In genomic region chr12:66048218-66048842, GRCh38 we compare ENCODE assay signal across 20 cellular contexts.
DNase-seq lines count a peak whose midpoint lies in the region; ATAC-seq, FAIRE-seq and TF ChIP-seq lines count a peak whose summit lies in the region.
"Had no signal": no experiment of that assay in that cellular context is flagged by ENCODE, and none has a peak within 500 bp of the region (broad histone marks: within the 10 kb centered on the region; RNA-seq: fewer than 3 reads in every experiment).

No MANE protein-coding gene starts in this region.

- H2AFZ ChIP-seq in H1 (ENCODE audit: low read length) = peak overlapping the region; percentile 52; the same call in 1 of the 2 replicates

- no peak overlapping the region for H4K5ac ChIP-seq in H1 (ENCODE audit: insufficient read length, low read depth, low read length)

- H3K14ac ChIP-seq in H1 (ENCODE audit: insufficient read length) = no peak overlapping the region

- H3K79me1 ChIP-seq in H1 (ENCODE audit: low read depth, low read length) = no peaks in the 10 kb centered on the region

- no peak overlapping the region for H3K56ac ChIP-seq in H1 (replicated peaks; ENCODE audit: insufficient read length, low read depth, low read length)

- H2BK12ac ChIP-seq in H1 (ENCODE audit: low read depth, low read length) = no peak overlapping the region

- CTCF ChIA-PET in H1 (lab: Charles Lee; ENCODE audit: partially characterized antibody) = no interaction called here

- no peak overlapping the region for H2AK5ac ChIP-seq in H1 (ENCODE audit: low read depth, low read length)

- H3K4ac ChIP-seq in H1 (replicated peaks; ENCODE audit: insufficient read length, low read depth, low read length) = no peak overlapping the region

- no peaks in the 10 kb centered on the region for H3K36me3 Mint-ChIP-seq in activated naive CD8-positive, alpha-beta T cell treated with anti-CD3 and anti-CD28 coated beads for 36 hours
- no peaks in the 10 kb centered on the region for H3K36me3 Mint-ChIP-seq in activated naive CD8-positive, alpha-beta T cell treated with anti-CD3 and anti-CD28 coated beads, Interleukin-2, amount 50 U/mL, for 24 hours (ENCODE audit: low read depth)
- H3K36me3 Mint-ChIP-seq: CD4-positive, CD25-positive, alpha-beta regulatory T cell had no signal

- no peak for TF ChIP-seq CTCF in H1 (IDR thresholded peaks at IDR 0.05; ENCODE audit: control extremely low read depth in 1 of 3, insufficient read depth in 1 of 3, low read depth in 1 of 3, low read length in 3 of 3)

- peaks cover 10% of the 10 kb centered on the region for H3K4me1 Mint-ChIP-seq in activated naive CD8-positive, alpha-beta T cell treated with anti-CD3 and anti-CD28 coated beads for 36 hours
- H3K4me1 Mint-ChIP-seq in activated naive CD8-positive, alpha-beta T cell treated with anti-CD3 and anti-CD28 coated beads, Interleukin-2, amount 50 U/mL, for 24 hours = peaks cover 4% of the 10 kb centered on the region
- H3K4me1 Mint-ChIP-seq: CD4-positive, CD25-positive, alpha-beta regulatory T cell had no signal

- H3K9ac ChIP-seq in H1 (replicated peaks in 1 of 4; ENCODE audit: extremely low read depth in 1 of 4, low read depth in 3 of 4, low read length in 3 of 4) = no peak overlapping the region

- H2BK20ac ChIP-seq in H1 (ENCODE audit: low read length) = no peak overlapping the region

- H3K27ac Mint-ChIP-seq in activated naive CD8-positive, alpha-beta T cell treated with anti-CD3 and anti-CD28 coated beads for 36 hours = peak overlapping the region; percentile 75
- H3K27ac Mint-ChIP-seq in activated naive CD8-positive, alpha-beta T cell treated with anti-CD3 and anti-CD28 coated beads, Interleukin-2, amount 50 U/mL, for 24 hours = no peak overlapping the region
- H3K27ac Mint-ChIP-seq: CD4-positive, CD25-positive, alpha-beta regulatory T cell; H9 had no signal

- H3K4me1 ChIP-seq in H1 (replicated peaks in 1 of 4; ENCODE audit: control insufficient read depth in 3 of 4, insufficient read depth in 4 of 4, low read length in 3 of 4) (no peaks in the 10 kb centered on the region), small intestine (ENCODE audit: control insufficient read depth in 2 of 2, insufficient read depth in 1 of 2, low read depth in 1 of 2, low read length in 1 of 2) (no peaks in the 10 kb centered on the region)

- no peaks in the 10 kb centered on the region for H3K9me3 Mint-ChIP-seq in activated naive CD8-positive, alpha-beta T cell treated with anti-CD3 and anti-CD28 coated beads for 36 hours
- no peaks in the 10 kb centered on the region for H3K9me3 Mint-ChIP-seq in activated naive CD8-positive, alpha-beta T cell treated with anti-CD3 and anti-CD28 coated beads, Interleukin-2, amount 50 U/mL, for 24 hours
- H3K9me3 Mint-ChIP-seq: H9 had no signal

- H2BK15ac ChIP-seq in H1 (ENCODE audit: low read length) = no peak overlapping the region

- no peak overlapping the region for H4K91ac ChIP-seq in H1 (replicated peaks; ENCODE audit: insufficient read length, low read length)

- 88% methylated on average over 8 of the region's 8 CpGs; no CpG with 5 or more reads in 1 of the 2 experiments for WGBS in H1 (ENCODE audit: extremely low coverage in 1 of 2, insufficient coverage in 1 of 2, insufficient read length in 1 of 2, insufficient replicate concordance in 2 of 2, low coverage in 1 of 2, low lambda C conversion rate in 2 of 2, missing lambda C conversion rate in 1 of 2), 2 experiments
- 22 to 53% (median 33%) methylated on average over 8 of the region's 8 CpGs for WGBS in small intestine, 3 donors

- no peak overlapping the region for H2BK5ac ChIP-seq in H1 (ENCODE audit: low read depth, low read length)

- H2BK120ac ChIP-seq in H1 (replicated peaks; ENCODE audit: low read depth, low read length) = no peak overlapping the region

- H3K36me3 ChIP-seq in H1 (ENCODE audit: control insufficient read depth in 2 of 4, insufficient read depth in 4 of 4, low read length in 3 of 4) (no peaks in the 10 kb centered on the region), small intestine (ENCODE audit: control insufficient read depth in 2 of 2, insufficient read depth in 2 of 2, low read length in 2 of 2) (no peaks in the 10 kb centered on the region)
- H3K36me3 ChIP-seq: SJCRH30 had no signal

- POLR2A ChIA-PET in H1 (lab: Charles Lee; ENCODE audit: partially characterized antibody) = no interaction called here

- H3K27ac ChIP-seq in H1 (ENCODE audit: low read depth, low read length) (no peak overlapping the region), small intestine (ENCODE audit: low read depth in 1 of 2, low read length in 1 of 2) (no peak overlapping the region)
- H3K27ac ChIP-seq: RWPE1, SJCRH30 had no signal

- H3K4me3 ChIP-seq in H1 (ENCODE audit: extremely low read depth in 1 of 4, insufficient read depth in 2 of 4, low read depth in 3 of 4, low read length in 4 of 4) (no peak overlapping the region), small intestine (ENCODE audit: low read depth in 1 of 2, low read length in 2 of 2) (no peak overlapping the region)
- H3K4me3 ChIP-seq: SJCRH30 had no signal

- no peak overlapping the region for H4K8ac ChIP-seq in H1 (ENCODE audit: extremely low read depth, insufficient read depth, low read length)

- TF ChIP-seq EP300 in H1 (IDR thresholded peaks at IDR 0.05; ENCODE audit: borderline replicate concordance in 1 of 2, low read depth in 2 of 2, low read length in 2 of 2) = no peak

- no peaks in the 10 kb centered on the region for H3K27me3 ChIP-seq in H1 (replicated peaks in 1 of 4; ENCODE audit: control insufficient read depth in 3 of 4, extremely low read depth in 1 of 4, insufficient read depth in 3 of 4, low read length in 3 of 4)
- no peaks in the 10 kb centered on the region for H3K27me3 ChIP-seq in small intestine (ENCODE audit: control insufficient read depth in 2 of 2, insufficient read depth in 2 of 2, low read length in 2 of 2)
- H3K27me3 ChIP-seq: SJCRH30 had no signal

- no peaks in the 10 kb centered on the region for H4K20me1 ChIP-seq in H1 (replicated peaks in 1 of 2; ENCODE audit: control insufficient read depth in 1 of 2, insufficient read depth in 2 of 2, low read length in 2 of 2)

- H3K4me2 ChIP-seq in H1 (ENCODE audit: insufficient read depth in 1 of 2, low read depth in 2 of 2, low read length in 2 of 2) = no peak overlapping the region

- DNase-seq in activated naive CD8-positive, alpha-beta T cell treated with anti-CD3 and anti-CD28 coated beads for 36 hours = no peak
- no peak for DNase-seq in activated naive CD8-positive, alpha-beta T cell treated with anti-CD3 and anti-CD28 coated beads, Interleukin-2, amount 50 U/mL, for 24 hours
- peak; percentile 5 for DNase-seq in NCI-H748 treated with DMSO at 0.1 percent for 48 hours (lab: John Stamatoyannopoulos, UW)
- DNase-seq in H1 (ENCODE audit: low read depth in 1 of 2, low spot score in 2 of 2) = no peak
- peak; percentile 57 for DNase-seq in small intestine
- no peak for DNase-seq in iPS-NIHi11 (ENCODE audit: low spot score)
- no peak for DNase-seq in OCI-M1 (lab: John Stamatoyannopoulos, UW)
- DNase-seq in NAMALWA (ENCODE audit: low spot score) = no peak
- DNase-seq: 8988T; Calu3; CD4-positive, CD25-positive, alpha-beta regulatory T cell; DND-41; H9; Kasumi-1; NCI-H1417 treated with DMSO at 0.1 percent for 48 hours; NCI-H2029; NCI-H2171 treated with DMSO at 0.1 percent for 48 hours; NCI-H510A; SJCRH30 had no signal

- ATAC-seq in activated naive CD8-positive, alpha-beta T cell treated with anti-CD3 and anti-CD28 coated beads, Interleukin-2, amount 50 U/mL, for 24 hours = no peak

- no peak overlapping the region for H3K4me3 Mint-ChIP-seq in activated naive CD8-positive, alpha-beta T cell treated with anti-CD3 and anti-CD28 coated beads for 36 hours
- no peak overlapping the region for H3K4me3 Mint-ChIP-seq in activated naive CD8-positive, alpha-beta T cell treated with anti-CD3 and anti-CD28 coated beads, Interleukin-2, amount 50 U/mL, for 24 hours
- H3K4me3 Mint-ChIP-seq: CD4-positive, CD25-positive, alpha-beta regulatory T cell; H9 had no signal

- no peaks in the 10 kb centered on the region for H3K79me2 ChIP-seq in H1 (ENCODE audit: control insufficient read depth in 1 of 2, insufficient read depth in 2 of 2, low read length in 2 of 2)

- FAIRE-seq in H1 (lab: Jason Lieb, UNC) = no peak
- no peak for FAIRE-seq in small intestine (lab: Jason Lieb, UNC)

- no peak overlapping the region for H3K18ac ChIP-seq in H1 (ENCODE audit: extremely low read depth, low read length)

- H3K9me3 ChIP-seq in H1 (ENCODE audit: insufficient read depth in 2 of 2, low read depth in 1 of 2, low read length in 1 of 2) (no peaks in the 10 kb centered on the region), small intestine (ENCODE audit: control insufficient read depth, low read depth) (no peaks in the 10 kb centered on the region)
- H3K9me3 ChIP-seq: SJCRH30 had no signal

- no peaks in the 10 kb centered on the region for H3K23me2 ChIP-seq in H1 (ENCODE audit: low read depth, low read length)

- no peak for TF ChIP-seq POLR2A in H1 (IDR thresholded peaks at IDR 0.05; ENCODE audit: control extremely low read depth in 1 of 2, low read depth in 2 of 2, low read length in 2 of 2)

- H3K27me3 Mint-ChIP-seq in activated naive CD8-positive, alpha-beta T cell treated with anti-CD3 and anti-CD28 coated beads for 36 hours = peaks cover 18% of the 10 kb centered on the region
- H3K27me3 Mint-ChIP-seq in activated naive CD8-positive, alpha-beta T cell treated with anti-CD3 and anti-CD28 coated beads, Interleukin-2, amount 50 U/mL, for 24 hours = peaks cover 9% of the 10 kb centered on the region

- TF ChIP-seq RAD21 in H1 (IDR thresholded peaks at IDR 0.05 in 1 of 2, conservative IDR thresholded peaks at IDR 0.05 in 1 of 2; ENCODE audit: low read depth in 2 of 2, low read length in 2 of 2) = no peak

- no peak overlapping the region for H3K23ac ChIP-seq in H1 (ENCODE audit: insufficient read length)

TF ChIP-seq in H1, 55 proteins besides CTCF, POLR2A, EP300 and RAD21:
- TF ChIP-seq NANOG (IDR thresholded peaks at IDR 0.05; ENCODE audit: insufficient read depth, low read depth, low read length, poor library complexity, severe bottlenecking) = no peak
- no peak for TF ChIP-seq SRF (IDR thresholded peaks at IDR 0.05; ENCODE audit: low read depth, low read length)
- no peak for TF ChIP-seq BRCA1 (IDR thresholded peaks at IDR 0.05; ENCODE audit: low read depth, low read length)
- TF ChIP-seq KDM5A (IDR thresholded peaks at IDR 0.05; ENCODE audit: low read length) = no peak
- TF ChIP-seq CREB1 (IDR thresholded peaks at IDR 0.05) = no peak
- TF ChIP-seq EZH2 (IDR thresholded peaks at IDR 0.05; ENCODE audit: low read depth, low read length, severe bottlenecking) = no peak
- no peak for TF ChIP-seq SIRT6 (IDR thresholded peaks at IDR 0.05; ENCODE audit: low read length)
- no peak for TF ChIP-seq TAF7 (optimal IDR thresholded peaks at IDR 0.05; ENCODE audit: borderline replicate concordance, low read depth, low read length)
- TF ChIP-seq TAF1 (IDR thresholded peaks at IDR 0.05; ENCODE audit: low read depth, low read length) = no peak

Comparison
In these comparisons a context has a peak if more than half of its experiments do, and no peak if none do; other contexts are left out.
1. DNase-seq: peak in NCI-H748 treated with DMSO at 0.1 percent for 48 hours (single experiment) and small intestine (single experiment); none in activated naive CD8-positive, alpha-beta T cell treated with anti-CD3 and anti-CD28 coated beads for 36 hours (single experiment), activated naive CD8-positive, alpha-beta T cell treated with anti-CD3 and anti-CD28 coated beads, Interleukin-2, amount 50 U/mL, for 24 hours (single experiment), H1 (0 of 2), iPS-NIHi11 (single experiment), OCI-M1 (single experiment) and NAMALWA (single experiment).